Comparison of ENCODE assay signal across 19 cellular contexts in genomic region chr7:128849804-128850490, GRCh38. TPM values are rescaled to one million over a fixed set of nuclear protein-coding genes. Genes with fewer than 3 reads are reported as not detected.
"Had no signal": no experiment of that assay in that cellular context is flagged by ENCODE, and none has a peak within 500 bp of the region (broad histone marks: within the 10 kb centered on the region; RNA-seq: fewer than 3 reads in every experiment).

No MANE protein-coding gene starts in this region.

- H3K27me3 ChIP-seq: adrenal gland, cardiac muscle cell, esophagus muscularis mucosa, tibial nerve, vagina had no signal

- H3K36me3 Mint-ChIP-seq: activated naive CD4-positive, alpha-beta T cell treated with anti-CD3 and anti-CD28 coated beads, Interleukin-2, amount 50 U/mL, for 24 hours; immature natural killer cell; stimulated activated memory B cell treated with anti-CD40 and anti-IgM and Interleukin-4, amounts not matched to agents 10 μg/mL and 1 μg/mL and 100 μg/mL, for 72 hours had no signal

- H3K36me3 ChIP-seq: adrenal gland, spleen had no signal

- H3K9me3 Mint-ChIP-seq: activated naive CD4-positive, alpha-beta T cell treated with anti-CD3 and anti-CD28 coated beads, Interleukin-2, amount 50 U/mL, for 24 hours; dendritic cell treated with granulocyte-macrophage colony-stimulating factor and Interleukin-4, amounts not matched to agents 40 ng/mL and 50 ng/mL, for 4 days; immature natural killer cell; neural crest cell; stimulated activated memory B cell treated with anti-CD40 and anti-IgM and Interleukin-4, amounts not matched to agents 10 μg/mL and 1 μg/mL and 100 μg/mL, for 72 hours had no signal

- ATAC-seq: sciatic nerve; stimulated activated memory B cell treated with anti-CD40 and anti-IgM and Interleukin-4, amounts not matched to agents 10 μg/mL and 1 μg/mL and 100 μg/mL, for 72 hours had no signal

- H3K4me3 Mint-ChIP-seq: activated naive CD4-positive, alpha-beta T cell treated with anti-CD3 and anti-CD28 coated beads, Interleukin-2, amount 50 U/mL, for 24 hours; dendritic cell treated with granulocyte-macrophage colony-stimulating factor and Interleukin-4, amounts not matched to agents 40 ng/mL and 50 ng/mL, for 4 days; immature natural killer cell; neural crest cell; stimulated activated memory B cell treated with anti-CD40 and anti-IgM and Interleukin-4, amounts not matched to agents 10 μg/mL and 1 μg/mL and 100 μg/mL, for 72 hours had no signal

- H3K4me3 ChIP-seq: adrenal gland, cardiac muscle cell, esophagus muscularis mucosa, spleen, tibial nerve, vagina had no signal

- H3K27me3 Mint-ChIP-seq: activated naive CD4-positive, alpha-beta T cell treated with anti-CD3 and anti-CD28 coated beads, Interleukin-2, amount 50 U/mL, for 24 hours had no signal

- H3K4me1 ChIP-seq: adrenal gland, esophagus muscularis mucosa, spleen, tibial nerve, vagina had no signal

- H3K27ac ChIP-seq: adrenal gland, cardiac muscle cell, spleen, tibial nerve, vagina had no signal

- H3K4me1 Mint-ChIP-seq: activated naive CD4-positive, alpha-beta T cell treated with anti-CD3 and anti-CD28 coated beads, Interleukin-2, amount 50 U/mL, for 24 hours; immature natural killer cell; neural crest cell; stimulated activated memory B cell treated with anti-CD40 and anti-IgM and Interleukin-4, amounts not matched to agents 10 μg/mL and 1 μg/mL and 100 μg/mL, for 72 hours had no signal

- H3K9me3 ChIP-seq: adrenal gland, esophagus muscularis mucosa, spleen, tibial nerve, vagina had no signal

- DNase-seq: activated CD4-positive, alpha-beta T cell treated with anti-CD3 and anti-CD28 coated beads, Interleukin-2, amount 50 U/mL, for 4 hours; activated gamma-delta T cell; adrenal gland; effector CD8-positive, alpha-beta T cell; immature natural killer cell; spleen; stimulated activated CD4-positive, alpha-beta T cell treated with anti-CD3 and anti-CD28 coated beads, Interleukin-4, amount 100 ng/mL, for 4 hours; substantia nigra; SW 1271; T-helper 2 cell had no signal

- H3K27ac Mint-ChIP-seq: activated naive CD4-positive, alpha-beta T cell treated with anti-CD3 and anti-CD28 coated beads, Interleukin-2, amount 50 U/mL, for 24 hours; dendritic cell treated with granulocyte-macrophage colony-stimulating factor and Interleukin-4, amounts not matched to agents 40 ng/mL and 50 ng/mL, for 4 days; immature natural killer cell; stimulated activated memory B cell treated with anti-CD40 and anti-IgM and Interleukin-4, amounts not matched to agents 10 μg/mL and 1 μg/mL and 100 μg/mL, for 72 hours had no signal

RNA-seq across cellular contexts. Expression of gene FLNC, which starts 19.7 kb away (rescaled TPM):
- polyA plus RNA-seq: immature natural killer cell had no signal
